Comparison of ENCODE assay signal across 7 cellular contexts in genomic region chr9:27500902-27501301, GRCh38. TPM values are rescaled to one million over a fixed set of nuclear protein-coding genes. Genes with fewer than 3 reads are reported as not detected.
"Had no signal": no experiment of that assay in that cellular context is flagged by ENCODE, and none has a peak within 500 bp of the region (broad histone marks: within the 10 kb centered on the region; RNA-seq: fewer than 3 reads in every experiment).

No MANE protein-coding gene starts in this region.

RNA-seq across cellular contexts. Expression of gene IFNK, which starts 23.2 kb away (rescaled TPM):
- total RNA-seq: GM23248, H4, H7, HepG2, HFFc6, HT1080 had no signal
- polyA plus RNA-seq: GM23248, HepG2, IgD-negative memory B cell had no signal

RNA-seq across cellular contexts. Expression of gene MOB3B, which starts 28.7 kb away (rescaled TPM):
- total RNA-seq: GM23248, HFFc6 had no signal
